32 cellular contexts compared by ENCODE assay signal in genomic region chr7:146285418-146285817, GRCh38.
"Had no signal": no experiment of that assay in that cellular context is flagged by ENCODE, and none has a peak within 500 bp of the region (broad histone marks: within the 10 kb centered on the region; RNA-seq: fewer than 3 reads in every experiment).

No MANE protein-coding gene starts in this region.

- ATAC-seq: activated naive CD4-positive, alpha-beta T cell treated with anti-CD3 and anti-CD28 coated beads, Interleukin-2, amount 50 U/mL, for 72 hours; activated naive CD8-positive, alpha-beta T cell treated with anti-CD3 and anti-CD28 coated beads, Interleukin-2, amount 50 U/mL, for 24 hours; activated T-cell treated with anti-CD3 and anti-CD28 coated beads, Interleukin-2, amount 50 U/mL, for 4 hours; activated T-cell treated with anti-CD3 and anti-CD28 coated beads, Interleukin-2, amount 50 U/mL, for 72 hours; activated T-helper 17 cell treated with anti-CD3 and anti-CD28 coated beads, Interleukin-2, amount 50 U/mL, for 72 hours; body of pancreas had no signal

- H3K4me3 ChIP-seq: adrenal gland, ascending aorta, body of pancreas, breast epithelium, cardiac muscle cell had no signal

- H3K4me1 ChIP-seq: adrenal gland, ascending aorta, body of pancreas, breast epithelium had no signal

- H3K27me3 ChIP-seq: adrenal gland, ascending aorta, body of pancreas, brain microvascular endothelial cell, breast epithelium, cardiac muscle cell had no signal

- H3K27ac ChIP-seq: adrenal gland, ascending aorta, body of pancreas, brain microvascular endothelial cell, breast epithelium, cardiac muscle cell had no signal

- DNase-seq: activated effector memory CD4-positive, alpha-beta T cell treated with anti-CD3 and anti-CD28 coated beads, Interleukin-2, amount 50 U/mL, for 16 hours; activated effector memory CD4-positive, alpha-beta T cell treated with Interleukin-2 at 50 U/mL for 16 hours; activated gamma-delta T cell; activated gamma-delta T cell treated with Interleukin-2 at 50 U/mL for 16 hours; activated naive CD4-positive, alpha-beta T cell; activated naive CD4-positive, alpha-beta T cell treated with anti-CD3 and anti-CD28 coated beads for 36 hours; activated naive CD4-positive, alpha-beta T cell treated with anti-CD3 and anti-CD28 coated beads, Interleukin-2, amount 10 ng/mL, durations not matched to agents 7 days and 5 days; activated naive CD4-positive, alpha-beta T cell treated with anti-CD3 and anti-CD28 coated beads, Interleukin-2, amount 50 U/mL, for 16 hours; activated naive CD4-positive, alpha-beta T cell treated with Interleukin-2 at 50 U/mL for 16 hours; activated naive CD8-positive, alpha-beta T cell treated with anti-CD3 and anti-CD28 coated beads for 36 hours; activated naive CD8-positive, alpha-beta T cell treated with anti-CD3 and anti-CD28 coated beads, Interleukin-2, amount 10 ng/mL, durations not matched to agents 7 days and 5 days; activated naive CD8-positive, alpha-beta T cell treated with anti-CD3 and anti-CD28 coated beads, Interleukin-2, amount 50 U/mL, for 24 hours; activated T-cell treated with anti-CD3 and anti-CD28 coated beads, Interleukin-2, amount 50 U/mL, for 1 hour; activated T-cell treated with anti-CD3 and anti-CD28 coated beads, Interleukin-2, amount 50 U/mL, for 24 hours; activated T-cell treated with anti-CD3 and anti-CD28 coated beads, Interleukin-2, amount 50 U/mL, for 4 hours; activated T-cell treated with anti-CD3 and anti-CD28 coated beads, Interleukin-2, amount 50 U/mL, for 48 hours; activated T-cell treated with anti-CD3 and anti-CD28 coated beads, Interleukin-2, amount 50 U/mL, for 72 hours; adrenal gland; amniotic stem cell; anterior cingulate cortex; aorta; body of pancreas; brain microvascular endothelial cell; central memory CD4-positive, alpha-beta T cell; cerebellar nuclear complex had no signal

- FAIRE-seq: astrocyte, bronchial epithelial cell had no signal

- H3K36me3 ChIP-seq: adrenal gland, ascending aorta, brain microvascular endothelial cell, breast epithelium, cardiac muscle cell had no signal

- H3K9me3 ChIP-seq: adrenal gland, ascending aorta, body of pancreas, breast epithelium had no signal
